In the genomic region with DNA sequence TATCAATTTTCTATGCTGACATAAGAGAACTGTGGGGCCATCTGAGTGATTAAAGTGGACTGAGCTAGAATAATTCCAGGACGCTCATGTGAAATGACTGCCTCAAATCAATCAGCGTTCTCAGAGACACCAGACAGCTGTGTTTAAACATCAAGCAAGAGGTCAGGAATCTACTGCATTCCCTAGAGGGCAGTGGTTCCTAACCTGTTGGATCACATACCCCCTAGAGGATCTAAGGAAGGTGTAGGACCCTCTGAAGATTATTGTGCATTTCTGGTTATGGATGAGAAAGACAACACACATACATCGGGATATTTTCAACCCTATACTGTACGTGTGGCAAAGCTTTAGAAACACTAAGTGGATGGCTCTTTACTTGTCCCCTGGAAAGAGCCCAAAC, we compare ENCODE assay signal across 2 cellular contexts.
TF ChIP-seq lines count a peak whose summit lies in the region.

No MANE protein-coding gene starts in this region.

TF ChIP-seq in GM23338, 12 proteins besides CTCF, POLR2A, EP300 and RAD21 (continued from another document):
- TF ChIP-seq, protein P1, sequence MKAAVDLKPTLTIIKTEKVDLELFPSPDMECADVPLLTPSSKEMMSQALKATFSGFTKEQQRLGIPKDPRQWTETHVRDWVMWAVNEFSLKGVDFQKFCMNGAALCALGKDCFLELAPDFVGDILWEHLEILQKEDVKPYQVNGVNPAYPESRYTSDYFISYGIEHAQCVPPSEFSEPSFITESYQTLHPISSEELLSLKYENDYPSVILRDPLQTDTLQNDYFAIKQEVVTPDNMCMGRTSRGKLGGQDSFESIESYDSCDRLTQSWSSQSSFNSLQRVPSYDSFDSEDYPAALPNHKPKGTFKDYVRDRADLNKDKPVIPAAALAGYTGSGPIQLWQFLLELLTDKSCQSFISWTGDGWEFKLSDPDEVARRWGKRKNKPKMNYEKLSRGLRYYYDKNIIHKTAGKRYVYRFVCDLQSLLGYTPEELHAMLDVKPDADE (IDR thresholded peaks at IDR 0.05), result no peak
- no peak for TF ChIP-seq CREB1 (CRISPR knock-in tag; IDR thresholded peaks at IDR 0.05; ENCODE audit: low read depth)
- no peak for TF ChIP-seq EZH2 (IDR thresholded peaks at IDR 0.05; ENCODE audit: low read depth, unreplicated experiment)
- no peak for TF ChIP-seq STAT1 (IDR thresholded peaks at IDR 0.05; ENCODE audit: unreplicated experiment)

TF ChIP-seq in WTC11, 78 proteins besides CTCF, POLR2A, EP300 and RAD21 (continued from another document):
- TF ChIP-seq, protein P2, sequence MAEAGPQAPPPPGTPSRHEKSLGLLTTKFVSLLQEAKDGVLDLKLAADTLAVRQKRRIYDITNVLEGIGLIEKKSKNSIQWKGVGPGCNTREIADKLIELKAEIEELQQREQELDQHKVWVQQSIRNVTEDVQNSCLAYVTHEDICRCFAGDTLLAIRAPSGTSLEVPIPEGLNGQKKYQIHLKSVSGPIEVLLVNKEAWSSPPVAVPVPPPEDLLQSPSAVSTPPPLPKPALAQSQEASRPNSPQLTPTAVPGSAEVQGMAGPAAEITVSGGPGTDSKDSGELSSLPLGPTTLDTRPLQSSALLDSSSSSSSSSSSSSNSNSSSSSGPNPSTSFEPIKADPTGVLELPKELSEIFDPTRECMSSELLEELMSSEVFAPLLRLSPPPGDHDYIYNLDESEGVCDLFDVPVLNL (CRISPR knock-in tag; IDR thresholded peaks at IDR 0.05; ENCODE audit: borderline replicate concordance, low read depth), result no peak
- TF ChIP-seq JAZF1 (CRISPR knock-in tag; IDR thresholded peaks at IDR 0.05) (no peak), GRHL2 (CRISPR knock-in tag; IDR thresholded peaks at IDR 0.05; ENCODE audit: insufficient replicate concordance, severe bottlenecking) (no peak), NFATC4 (CRISPR knock-in tag; IDR thresholded peaks at IDR 0.05) (no peak), RELA (CRISPR knock-in tag; IDR thresholded peaks at IDR 0.05; ENCODE audit: borderline replicate concordance) (no peak)
- TF ChIP-seq, protein P3, sequence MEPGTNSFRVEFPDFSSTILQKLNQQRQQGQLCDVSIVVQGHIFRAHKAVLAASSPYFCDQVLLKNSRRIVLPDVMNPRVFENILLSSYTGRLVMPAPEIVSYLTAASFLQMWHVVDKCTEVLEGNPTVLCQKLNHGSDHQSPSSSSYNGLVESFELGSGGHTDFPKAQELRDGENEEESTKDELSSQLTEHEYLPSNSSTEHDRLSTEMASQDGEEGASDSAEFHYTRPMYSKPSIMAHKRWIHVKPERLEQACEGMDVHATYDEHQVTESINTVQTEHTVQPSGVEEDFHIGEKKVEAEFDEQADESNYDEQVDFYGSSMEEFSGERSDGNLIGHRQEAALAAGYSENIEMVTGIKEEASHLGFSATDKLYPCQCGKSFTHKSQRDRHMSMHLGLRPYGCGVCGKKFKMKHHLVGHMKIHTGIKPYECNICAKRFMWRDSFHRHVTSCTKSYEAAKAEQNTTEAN (CRISPR knock-in tag; IDR thresholded peaks at IDR 0.05), result no peak
